ENCODE assay signal across 30 cellular contexts in genomic region chr17:48970865-48971687, GRCh38. TPM values are rescaled to one million over a fixed set of nuclear protein-coding genes. Genes with fewer than 3 reads are reported as not detected.
A peak's percentile ranks its signal among the peaks of the same experiment; 100 is the strongest.
DNase-seq lines count a peak whose midpoint lies in the region; ATAC-seq and TF ChIP-seq lines count a peak whose summit lies in the region.
"Had no signal": no experiment of that assay in that cellular context is flagged by ENCODE, and none has a peak within 500 bp of the region (broad histone marks: within the 10 kb centered on the region; RNA-seq: fewer than 3 reads in every experiment).

No MANE protein-coding gene starts in this region.

- H3K36me3 Mint-ChIP-seq in HFFc6 (ENCODE audit: low read depth), result no peaks in the 10 kb centered on the region
- H3K36me3 Mint-ChIP-seq: activated CD4-positive, alpha-beta memory T cell treated with anti-CD3 and anti-CD28 coated beads for 36 hours had no signal

- H3K9me3 ChIP-seq in SK-N-SH (no peaks in the 10 kb centered on the region), spleen (no peaks in the 10 kb centered on the region)
- H3K9me3 ChIP-seq: BE2C, psoas muscle, stomach, upper lobe of left lung had no signal

- peak overlapping the region; percentile 79 for H3K4me3 Mint-ChIP-seq in HFFc6
- H3K4me3 Mint-ChIP-seq: activated CD4-positive, alpha-beta memory T cell treated with anti-CD3 and anti-CD28 coated beads for 36 hours; IgD-negative memory B cell; T-helper 1 cell treated with Interleukin-12 subunit alpha and Interleukin-12 subunit beta and Interleukin-4 antibody, amounts not matched to agents 30 μg/mL and 1 μg/mL, for 36 hours had no signal

- intact Hi-C loops in spleen (cut with DNase I; ENCODE audit: low total_unique reads), result no loop called here

- TF ChIP-seq EP300 in SK-N-SH (IDR thresholded peaks at IDR 0.05; ENCODE audit: borderline replicate concordance in 1 of 2, low read depth in 1 of 2, low read length in 1 of 2), result no peak

- H3K79me2 ChIP-seq in SK-N-SH (ENCODE audit: insufficient read depth), result no peaks in the 10 kb centered on the region

- no peak for TF ChIP-seq POLR2A in spleen (IDR thresholded peaks at IDR 0.05)

- H4K20me1 ChIP-seq in SK-N-SH (ENCODE audit: insufficient read depth), result no peaks in the 10 kb centered on the region

- no peaks in the 10 kb centered on the region for H3K9me3 Mint-ChIP-seq in HFFc6
- H3K9me3 Mint-ChIP-seq: activated CD4-positive, alpha-beta memory T cell treated with anti-CD3 and anti-CD28 coated beads for 36 hours; IgD-negative memory B cell; T-helper 1 cell treated with Interleukin-12 subunit alpha and Interleukin-12 subunit beta and Interleukin-4 antibody, amounts not matched to agents 30 μg/mL and 1 μg/mL, for 36 hours had no signal

- no peaks in the 10 kb centered on the region for H3K9me2 ChIP-seq in SK-N-SH

- H3K4me1 ChIP-seq in SK-N-SH (ENCODE audit: control insufficient read depth in 1 of 2, insufficient read depth in 2 of 2, low read depth in 1 of 2, low read length in 1 of 2), result peaks cover 0 to 22% of the 10 kb centered on the region in 2 experiments; a peak in 3 of 4 replicates
- no peaks in the 10 kb centered on the region for H3K4me1 ChIP-seq in spleen
- H3K4me1 ChIP-seq: psoas muscle had no signal

- 80% methylated on average over 12 of the region's 12 CpGs for WGBS in SK-N-SH (ENCODE audit: low lambda C conversion rate)
- 85 to 87% (median 86%) methylated on average over 12 of the region's 12 CpGs for WGBS in spleen, 5 donors

- H3K27me3 Mint-ChIP-seq in HFFc6 (ENCODE audit: insufficient read depth), result peaks cover 3% of the 10 kb centered on the region; the same call in 1 of the 2 replicates

- H3F3A ChIP-seq in SK-N-SH (replicated peaks; ENCODE audit: insufficient read depth), result peaks cover 20% of the 10 kb centered on the region

- TF ChIP-seq CTCF in HFFc6 (IDR thresholded peaks at IDR 0.05) (0 out of 2 replicates have a peak, but pooled peaks have one; percentile 6), SK-N-SH (IDR thresholded peaks at IDR 0.05) (no peak), spleen (IDR thresholded peaks at IDR 0.05 in 8 of 11, conservative IDR thresholded peaks at IDR 0.05 in 3 of 11) (no peak)

- POLR2A ChIA-PET in SK-N-SH (lab: Yijun Ruan, JAX), result interaction anchor here (0.6 kb wide), 1 partner anchor 13 kb away, joined by 3 read pairs; no protein-coding TSS in a partner anchor

- H3K4me2 ChIP-seq in SK-N-SH, result peak overlapping the region; percentile 64

- peak overlapping the region; percentile 35 to 98; a peak in 2 of 4 replicates for H3K27ac ChIP-seq in SK-N-SH (ENCODE audit: low read depth in 2 of 2, low read length in 1 of 2)
- H3K27ac ChIP-seq in spleen, result no peak overlapping the region
- H3K27ac ChIP-seq: psoas muscle, upper lobe of left lung had no signal

- DNase-seq in HFFc6, result no peak
- DNase-seq in SK-N-SH, result no peak
- DNase-seq in islet precursor cell, result peak; percentile 98
- peak; percentile 30 for DNase-seq in spleen
- no peak for DNase-seq in iPS-NIHi7 (ENCODE audit: extremely low spot score)
- no peak for DNase-seq in RKO (ENCODE audit: low spot score)
- DNase-seq: activated CD4-positive, alpha-beta memory T cell treated with anti-CD3 and anti-CD28 coated beads for 36 hours; activated naive CD4-positive, alpha-beta T cell; amygdala; Calu3; caudate nucleus; EL; midbrain; NCI-H1417 treated with DMSO at 0.1 percent for 48 hours; NCI-H2107; psoas muscle; SHP77 treated with DMSO at 0.1 percent for 48 hours; small intestine; stimulated activated CD4-positive, alpha-beta T cell treated with anti-CD3 and anti-CD28 coated beads, Interleukin-4, amount 100 ng/mL, for 24 hours; stomach; upper lobe of left lung had no signal

- peak overlapping the region; percentile 45; the same call in 1 of the 2 replicates for H3K9ac ChIP-seq in SK-N-SH

- ATAC-seq in GM21515 (IDR thresholded peaks at IDR 0.05; ENCODE audit: unreplicated experiment), result no peak
- ATAC-seq: psoas muscle had no signal

- H3K27me3 ChIP-seq in SK-N-SH (ENCODE audit: insufficient read depth), result no peaks in the 10 kb centered on the region
- peaks cover 0 to 98% (median 0%) of the 10 kb centered on the region in 7 donors for H3K27me3 ChIP-seq in spleen (replicated peaks in 1 of 7)
- H3K27me3 ChIP-seq: BE2C, upper lobe of left lung had no signal

- no peak overlapping the region for H3K4me3 ChIP-seq in SK-N-SH (ENCODE audit: low read depth in 2 of 2, low read length in 1 of 2)
- no peak overlapping the region for H3K4me3 ChIP-seq in spleen
- H3K4me3 ChIP-seq: psoas muscle, stomach, upper lobe of left lung had no signal

- peaks cover 44% of the 10 kb centered on the region for H3K4me1 Mint-ChIP-seq in HFFc6 (ENCODE audit: low read depth)
- H3K4me1 Mint-ChIP-seq: IgD-negative memory B cell had no signal

- H2AFZ ChIP-seq in SK-N-SH (ENCODE audit: low read depth), result peak overlapping the region; percentile 70

- H3K27ac Mint-ChIP-seq in HFFc6, result peak overlapping the region; percentile 97
- H3K27ac Mint-ChIP-seq: activated CD4-positive, alpha-beta memory T cell treated with anti-CD3 and anti-CD28 coated beads for 36 hours; T-helper 1 cell treated with Interleukin-12 subunit alpha and Interleukin-12 subunit beta and Interleukin-4 antibody, amounts not matched to agents 30 μg/mL and 1 μg/mL, for 36 hours had no signal

- TF ChIP-seq RAD21 in SK-N-SH (IDR thresholded peaks at IDR 0.05; ENCODE audit: low read length), result no peak

- CTCF ChIA-PET in SK-N-SH (lab: Yijun Ruan, JAX), result interaction anchor here (1.1 to 1.6 kb wide), 4 partner anchors 10 to 157 kb away, joined by 3 to 4 read pairs (median 3); no protein-coding TSS in a partner anchor

- no peaks in the 10 kb centered on the region for H3K36me3 ChIP-seq in SK-N-SH (replicated peaks in 1 of 2; ENCODE audit: control insufficient read depth in 1 of 2, insufficient read depth in 2 of 2, low read length in 1 of 2)
- no peaks in the 10 kb centered on the region for H3K36me3 ChIP-seq in spleen
- H3K36me3 ChIP-seq: BE2C, stomach, upper lobe of left lung had no signal

TF ChIP-seq in SK-N-SH, 30 proteins besides CTCF, POLR2A, EP300 and RAD21:
- TF ChIP-seq NFIC (IDR thresholded peaks at IDR 0.05; ENCODE audit: borderline replicate concordance) (no peak), FOXM1 (IDR thresholded peaks at IDR 0.05; ENCODE audit: low read depth) (no peak), TEAD4 (IDR thresholded peaks at IDR 0.05; ENCODE audit: borderline replicate concordance, insufficient read depth) (no peak), SMC3 (IDR thresholded peaks at IDR 0.05; ENCODE audit: low read depth, low read length) (no peak), RXRA (IDR thresholded peaks at IDR 0.05; ENCODE audit: borderline replicate concordance, low read depth) (no peak), POLR2AphosphoS5 (IDR thresholded peaks at IDR 0.05; ENCODE audit: low read depth, low read length) (no peak), GATA2 (CRISPR knock-in tag; IDR thresholded peaks at IDR 0.05) (no peak)
- TF ChIP-seq, protein P1, sequence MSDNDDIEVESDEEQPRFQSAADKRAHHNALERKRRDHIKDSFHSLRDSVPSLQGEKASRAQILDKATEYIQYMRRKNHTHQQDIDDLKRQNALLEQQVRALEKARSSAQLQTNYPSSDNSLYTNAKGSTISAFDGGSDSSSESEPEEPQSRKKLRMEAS (IDR thresholded peaks at IDR 0.05; ENCODE audit: low read depth), result no peak

RNA-seq across cellular contexts. Expression of gene GIP, which starts 2.7 kb away (rescaled TPM):
- under 1 TPM in 4 of 6 experiments, not detected in 2; 0.31 to 0.60 (median 0.35) TPM for total RNA-seq in HFFc6 (2021; fragmentation: NEBNext Ultra II Directional; extraction: Animal tissue kit (Norgen Biotek cat#: 25700))
- polyA plus RNA-seq in SK-N-SH (2012; rRNA removed) (0.29 and 0.64 TPM in 2 replicates), spleen (not detected)
- polyA plus RNA-seq in SK-N-SH (2012; cell fraction: cytosol; rRNA removed), result 0.34 and 0.58 TPM in 2 replicates
- 0.19 TPM in 1 of 2 replicates, not detected in the other for polyA plus RNA-seq in SK-N-SH (2012; cell fraction: nucleus; rRNA removed)
- not detected for total RNA-seq in spleen
- total RNA-seq: activated CD4-positive, alpha-beta memory T cell treated with anti-CD3 and anti-CD28 coated beads for 36 hours; Calu3; dermis microvascular lymphatic vessel endothelial cell; epithelial cell of proximal tubule; frontal cortex; MCF 10A; psoas muscle; stomach; upper lobe of left lung had no signal
- polyA plus RNA-seq: IgD-negative memory B cell, neural cell, psoas muscle had no signal

RNA-seq across cellular contexts. Expression of gene IGF2BP1, which starts 26.1 kb away (rescaled TPM):
- total RNA-seq in HFFc6 (2021; fragmentation: NEBNext Ultra II Directional; extraction: Animal tissue kit (Norgen Biotek cat#: 25700)), result 10 to 100 TPM; 26.5 to 65.4 (median 60.0) TPM
- polyA plus RNA-seq in SK-N-SH (2012; rRNA removed) (0.02 and 0.05 TPM in 2 replicates), spleen (under 1 TPM in 1 of 3 donors, not detected in 2; 0.17 TPM)
- polyA plus RNA-seq in SK-N-SH (2012; cell fraction: cytosol; rRNA removed), result 0.07 and 0.10 TPM in 2 replicates
- 0.01 and 0.21 TPM in 2 replicates for polyA plus RNA-seq in SK-N-SH (2012; cell fraction: nucleus; rRNA removed)
- total RNA-seq in spleen, result not detected
- total RNA-seq: psoas muscle had no signal
- polyA plus RNA-seq: IgD-negative memory B cell, psoas muscle had no signal

RNA-seq across cellular contexts. Expression of gene SNF8, which starts 26.4 kb away (rescaled TPM):
- 100 to 1,000 TPM; 131 to 176 (median 157) TPM for total RNA-seq in HFFc6 (2021; fragmentation: NEBNext Ultra II Directional; extraction: Animal tissue kit (Norgen Biotek cat#: 25700))
- polyA plus RNA-seq in SK-N-SH (2012; rRNA removed) (329 and 358 TPM in 2 replicates), spleen (100 to 1,000 TPM in 2 of 3 donors, 10 to 100 TPM in 1; 99.6 to 129 (median 104) TPM)
- polyA plus RNA-seq in SK-N-SH (2012; cell fraction: cytosol; rRNA removed), result 283 and 343 TPM in 2 replicates
- 185 and 191 TPM in 2 replicates for polyA plus RNA-seq in SK-N-SH (2012; cell fraction: nucleus; rRNA removed)
- total RNA-seq in spleen, result 10 to 100 TPM; 55.9 to 83.5 (median 67.7) TPM

Comparison
In these comparisons a context has a peak if more than half of its experiments do, and no peak if none do; other contexts are left out.
1. DNase-seq: peak in islet precursor cell (single experiment) and spleen (single experiment); none in HFFc6 (single experiment), SK-N-SH (single experiment), iPS-NIHi7 (single experiment) and RKO (single experiment).
2. H3K27ac ChIP-seq: peak in SK-N-SH (2 of 2); none in spleen (0 of 8).
3. RNA of gene IGF2BP1, which starts 26.1 kb away (total RNA-seq): 26.5 to 65.4 TPM in HFFc6; not detected in spleen; every median in the first group is over 10 times any median in the second.